8 cellular contexts compared by ENCODE assay signal in genomic region chr19:47226426-47227346, GRCh38. TPM values are rescaled to one million over a fixed set of nuclear protein-coding genes. Genes with fewer than 3 reads are reported as not detected.
DNase-seq lines count a peak whose midpoint lies in the region; TF ChIP-seq lines count a peak whose summit lies in the region.

No MANE protein-coding gene starts in this region.

- no peak for TF ChIP-seq CTCF in brain microvascular endothelial cell (IDR thresholded peaks at IDR 0.05; ENCODE audit: low read depth, low read length, missing control alignments)

- H3K9ac ChIP-seq in iPS-20b (ENCODE audit: low read depth, low read length) (peak overlapping the region; percentile 78; the same call in 1 of the 2 replicates), skeletal muscle satellite cell (ENCODE audit: low read depth, low read length) (peak overlapping the region; percentile 92)

- H3K9me3 ChIP-seq in SJSA1 (replicated peaks) (no peaks in the 10 kb centered on the region), iPS-20b (ENCODE audit: insufficient read depth, low read depth, low read length) (no peaks in the 10 kb centered on the region), skeletal muscle satellite cell (replicated peaks; ENCODE audit: low read length) (no peaks in the 10 kb centered on the region)

- peak overlapping the region; percentile 95 for H3K4me2 ChIP-seq in skeletal muscle satellite cell (ENCODE audit: low read length)

- DNase-seq in COLO829 (ENCODE audit: low spot score) (peak; percentile 71), GM19240 (ENCODE audit: insufficient read length, low spot score) (peak; percentile 73), HK-2 (ENCODE audit: unreplicated experiment) (peak; percentile 90), SJSA1 (ENCODE audit: low read depth in 1 of 2, low spot score in 2 of 2) (peak; percentile 78 to 90), brain microvascular endothelial cell (no peak), NCI-H1694 treated with DMSO at 0.1 percent for 48 hours (lab: John Stamatoyannopoulos, UW) (no peak)

- in situ Hi-C loops in brain microvascular endothelial cell (cut with HindIII; ENCODE audit: low pct_ligation_motif_present, low sequenced_read_pairs) = no loop called here

- H3K27me3 ChIP-seq in SJSA1 (replicated peaks) (no peaks in the 10 kb centered on the region), brain microvascular endothelial cell (replicated peaks) (no peaks in the 10 kb centered on the region), iPS-20b (ENCODE audit: insufficient read depth, low read length) (peaks cover 14% of the 10 kb centered on the region; the same call in 1 of the 2 replicates), skeletal muscle satellite cell (ENCODE audit: control insufficient read depth, insufficient read depth, low read length) (no peaks in the 10 kb centered on the region)

- peak overlapping the region; percentile 98 for H3K27ac ChIP-seq in SJSA1
- H3K27ac ChIP-seq in brain microvascular endothelial cell = peak overlapping the region; percentile 92
- peak overlapping the region; percentile 84 for H3K27ac ChIP-seq in iPS-20b (ENCODE audit: low read length)

- H3K4me1 ChIP-seq in SJSA1 (replicated peaks) (peaks cover 59% of the 10 kb centered on the region), iPS-20b (ENCODE audit: insufficient read depth, low read length) (peaks cover 10% of the 10 kb centered on the region; the same call in 1 of the 2 replicates), skeletal muscle satellite cell (ENCODE audit: control insufficient read depth, insufficient read depth, low read length) (peaks cover 45% of the 10 kb centered on the region)

- H3K4me3 ChIP-seq in SJSA1 (peak overlapping the region; percentile 29), brain microvascular endothelial cell (ENCODE audit: low read depth, low read length) (peak overlapping the region; percentile 50), iPS-20b (ENCODE audit: low read length) (peak overlapping the region; percentile 78), skeletal muscle satellite cell (ENCODE audit: low read length) (peak overlapping the region; percentile 89)

- peaks cover 13% of the 10 kb centered on the region for H3K36me3 ChIP-seq in SJSA1
- H3K36me3 ChIP-seq in brain microvascular endothelial cell (replicated peaks) = peaks cover 10% of the 10 kb centered on the region
- H3K36me3 ChIP-seq in iPS-20b (ENCODE audit: insufficient read depth, low read depth, low read length) = peaks cover 6% of the 10 kb centered on the region; the same call in 1 of the 2 replicates
- peaks cover 4% of the 10 kb centered on the region for H3K36me3 ChIP-seq in skeletal muscle satellite cell (ENCODE audit: insufficient read depth, low read length)

RNA-seq across cellular contexts. Expression of gene BBC3, which starts 4.3 kb away (rescaled TPM):
- 4.5 and 10.1 TPM in 2 replicates for total RNA-seq in SJSA1 (2014; rRNA removed; shearing (Covaris generic))
- 4.8 and 6.1 TPM in 2 replicates for total RNA-seq in skeletal muscle satellite cell (2012; rRNA removed)

RNA-seq across cellular contexts. Expression of gene CCDC9, which starts 29.6 kb away (rescaled TPM):
- 8.0 and 12.1 TPM in 2 replicates for total RNA-seq in SJSA1 (2014; rRNA removed; shearing (Covaris generic))
- total RNA-seq in skeletal muscle satellite cell (2012; rRNA removed) = 6.1 and 7.6 TPM in 2 replicates

RNA-seq across cellular contexts. Expression of gene INAFM1, which starts 48.0 kb away (rescaled TPM):
- total RNA-seq in SJSA1 (2014; rRNA removed; shearing (Covaris generic)) = 2.4 and 2.5 TPM in 2 replicates
- 0.51 and 3.1 TPM in 2 replicates for total RNA-seq in skeletal muscle satellite cell (2012; rRNA removed)

Comparison
In these comparisons a context has a peak if more than half of its experiments do, and no peak if none do; other contexts are left out.
1. DNase-seq: peak in COLO829 (single experiment), GM19240 (single experiment), HK-2 (single experiment) and SJSA1 (2 of 2); none in brain microvascular endothelial cell (single experiment) and NCI-H1694 treated with DMSO at 0.1 percent for 48 hours (single experiment).
2. H3K4me3 ChIP-seq: peak in every context shown above with its lines; median percentile 89 in skeletal muscle satellite cell; 78 in iPS-20b; 50 in brain microvascular endothelial cell; 29 in SJSA1.
3. Peak in every context shown above with its lines, with median percentiles within 50 percentile points of each other: H3K27ac ChIP-seq.